Comparison of ENCODE assay signal across 1 cellular context in the genomic region with DNA sequence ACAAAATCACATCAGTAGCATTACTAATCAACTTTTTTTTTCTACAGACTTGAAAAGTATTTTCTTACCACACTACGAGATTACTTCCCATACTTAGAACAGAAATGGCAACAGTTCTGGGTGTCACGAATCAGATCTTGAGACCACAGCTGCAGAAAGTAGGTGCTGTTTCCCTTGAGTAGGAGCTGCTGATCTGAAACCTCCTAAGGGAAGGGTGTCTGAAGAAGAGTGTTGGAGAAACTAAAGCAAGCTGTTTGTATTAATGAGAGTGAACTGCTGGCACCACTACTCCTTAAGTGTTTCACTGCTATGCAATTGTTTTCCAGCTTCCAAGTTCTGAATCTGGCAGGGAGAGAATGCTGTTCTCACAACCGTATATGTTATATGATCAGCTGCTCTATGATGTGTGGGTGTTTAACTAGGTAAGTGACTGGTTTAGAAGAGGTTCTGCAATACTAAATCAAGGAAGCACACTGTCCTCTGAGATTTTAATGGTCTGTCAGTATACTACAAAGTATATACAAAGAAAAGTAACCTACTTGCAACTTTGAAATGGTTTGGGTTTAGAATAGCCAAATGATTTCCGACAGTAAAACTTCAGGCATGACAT.
A peak's percentile ranks its signal among the peaks of the same experiment; 100 is the strongest.
TF ChIP-seq lines count a peak whose summit lies in the region.

No MANE protein-coding gene starts in this region.

TF ChIP-seq in GM12878, 131 proteins besides CTCF, POLR2A, EP300 and RAD21 (continued from another document):
- peak; percentile 49; the same call in 1 of the 2 replicates for TF ChIP-seq MEF2A (IDR thresholded peaks at IDR 0.05; ENCODE audit: insufficient read depth, low read depth, low read length)
- TF ChIP-seq FOS (IDR thresholded peaks at IDR 0.05; ENCODE audit: borderline replicate concordance, extremely low read depth, insufficient read length), result no peak
- no peak for TF ChIP-seq JUNB (IDR thresholded peaks at IDR 0.05)
- TF ChIP-seq IKZF2 (IDR thresholded peaks at IDR 0.05), result peak; percentile 56 to 71; a peak in 3 of 4 replicates
- no peak for TF ChIP-seq IRF4 (IDR thresholded peaks at IDR 0.05; ENCODE audit: low read depth, low read length)
- 0 out of 2 replicates have a peak, but pooled peaks have one; percentile 58 for TF ChIP-seq NBN (IDR thresholded peaks at IDR 0.05)
- TF ChIP-seq ZNF384 (IDR thresholded peaks at IDR 0.05; ENCODE audit: borderline replicate concordance, low read depth, low read length), result peak; percentile 45; the same call in 1 of the 2 replicates
- TF ChIP-seq, protein P1, sequence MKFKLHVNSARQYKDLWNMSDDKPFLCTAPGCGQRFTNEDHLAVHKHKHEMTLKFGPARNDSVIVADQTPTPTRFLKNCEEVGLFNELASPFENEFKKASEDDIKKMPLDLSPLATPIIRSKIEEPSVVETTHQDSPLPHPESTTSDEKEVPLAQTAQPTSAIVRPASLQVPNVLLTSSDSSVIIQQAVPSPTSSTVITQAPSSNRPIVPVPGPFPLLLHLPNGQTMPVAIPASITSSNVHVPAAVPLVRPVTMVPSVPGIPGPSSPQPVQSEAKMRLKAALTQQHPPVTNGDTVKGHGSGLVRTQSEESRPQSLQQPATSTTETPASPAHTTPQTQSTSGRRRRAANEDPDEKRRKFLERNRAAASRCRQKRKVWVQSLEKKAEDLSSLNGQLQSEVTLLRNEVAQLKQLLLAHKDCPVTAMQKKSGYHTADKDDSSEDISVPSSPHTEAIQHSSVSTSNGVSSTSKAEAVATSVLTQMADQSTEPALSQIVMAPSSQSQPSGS (IDR thresholded peaks at IDR 0.05; ENCODE audit: low read length), result peak; percentile 28
- TF ChIP-seq NFIC (IDR thresholded peaks at IDR 0.05; ENCODE audit: low read depth, low read length), result 0 out of 2 replicates have a peak, but pooled peaks have one; percentile 28
- TF ChIP-seq TCF12 (IDR thresholded peaks at IDR 0.05; ENCODE audit: low read depth, low read length), result 0 out of 2 replicates have a peak, but pooled peaks have one; percentile 37
- TF ChIP-seq EED (IDR thresholded peaks at IDR 0.05; ENCODE audit: low read depth), result peak; percentile 48; the same call in 1 of the 2 replicates
- peak; percentile 78 for TF ChIP-seq RUNX3 (IDR thresholded peaks at IDR 0.05; ENCODE audit: low read length)
- no peak for TF ChIP-seq RELA (IDR thresholded peaks at IDR 0.05; ENCODE audit: borderline replicate concordance, partially characterized antibody)
- TF ChIP-seq LARP7 (IDR thresholded peaks at IDR 0.05), result no peak
- TF ChIP-seq, protein P2, sequence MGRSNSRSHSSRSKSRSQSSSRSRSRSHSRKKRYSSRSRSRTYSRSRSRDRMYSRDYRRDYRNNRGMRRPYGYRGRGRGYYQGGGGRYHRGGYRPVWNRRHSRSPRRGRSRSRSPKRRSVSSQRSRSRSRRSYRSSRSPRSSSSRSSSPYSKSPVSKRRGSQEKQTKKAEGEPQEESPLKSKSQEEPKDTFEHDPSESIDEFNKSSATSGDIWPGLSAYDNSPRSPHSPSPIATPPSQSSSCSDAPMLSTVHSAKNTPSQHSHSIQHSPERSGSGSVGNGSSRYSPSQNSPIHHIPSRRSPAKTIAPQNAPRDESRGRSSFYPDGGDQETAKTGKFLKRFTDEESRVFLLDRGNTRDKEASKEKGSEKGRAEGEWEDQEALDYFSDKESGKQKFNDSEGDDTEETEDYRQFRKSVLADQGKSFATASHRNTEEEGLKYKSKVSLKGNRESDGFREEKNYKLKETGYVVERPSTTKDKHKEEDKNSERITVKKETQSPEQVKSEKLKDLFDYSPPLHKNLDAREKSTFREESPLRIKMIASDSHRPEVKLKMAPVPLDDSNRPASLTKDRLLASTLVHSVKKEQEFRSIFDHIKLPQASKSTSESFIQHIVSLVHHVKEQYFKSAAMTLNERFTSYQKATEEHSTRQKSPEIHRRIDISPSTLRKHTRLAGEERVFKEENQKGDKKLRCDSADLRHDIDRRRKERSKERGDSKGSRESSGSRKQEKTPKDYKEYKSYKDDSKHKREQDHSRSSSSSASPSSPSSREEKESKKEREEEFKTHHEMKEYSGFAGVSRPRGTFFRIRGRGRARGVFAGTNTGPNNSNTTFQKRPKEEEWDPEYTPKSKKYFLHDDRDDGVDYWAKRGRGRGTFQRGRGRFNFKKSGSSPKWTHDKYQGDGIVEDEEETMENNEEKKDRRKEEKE (IDR thresholded peaks at IDR 0.05), result no peak
- 0 out of 2 replicates have a peak, but pooled peaks have one; percentile 22 for TF ChIP-seq PML (IDR thresholded peaks at IDR 0.05; ENCODE audit: low read length)
- TF ChIP-seq MTA2 (IDR thresholded peaks at IDR 0.05; ENCODE audit: low read depth), result peak; percentile 38; the same call in 1 of the 2 replicates
- 0 out of 2 replicates have a peak, but pooled peaks have one; percentile 46 for TF ChIP-seq MTA3 (IDR thresholded peaks at IDR 0.05; ENCODE audit: borderline replicate concordance, low read length)
- TF ChIP-seq, protein P3, sequence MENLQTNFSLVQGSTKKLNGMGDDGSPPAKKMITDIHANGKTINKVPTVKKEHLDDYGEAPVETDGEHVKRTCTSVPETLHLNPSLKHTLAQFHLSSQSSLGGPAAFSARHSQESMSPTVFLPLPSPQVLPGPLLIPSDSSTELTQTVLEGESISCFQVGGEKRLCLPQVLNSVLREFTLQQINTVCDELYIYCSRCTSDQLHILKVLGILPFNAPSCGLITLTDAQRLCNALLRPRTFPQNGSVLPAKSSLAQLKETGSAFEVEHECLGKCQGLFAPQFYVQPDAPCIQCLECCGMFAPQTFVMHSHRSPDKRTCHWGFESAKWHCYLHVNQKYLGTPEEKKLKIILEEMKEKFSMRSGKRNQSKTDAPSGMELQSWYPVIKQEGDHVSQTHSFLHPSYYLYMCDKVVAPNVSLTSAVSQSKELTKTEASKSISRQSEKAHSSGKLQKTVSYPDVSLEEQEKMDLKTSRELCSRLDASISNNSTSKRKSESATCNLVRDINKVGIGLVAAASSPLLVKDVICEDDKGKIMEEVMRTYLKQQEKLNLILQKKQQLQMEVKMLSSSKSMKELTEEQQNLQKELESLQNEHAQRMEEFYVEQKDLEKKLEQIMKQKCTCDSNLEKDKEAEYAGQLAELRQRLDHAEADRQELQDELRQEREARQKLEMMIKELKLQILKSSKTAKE (IDR thresholded peaks at IDR 0.05; ENCODE audit: low read depth, poor library complexity, severe bottlenecking), result peak; percentile 40
